ENCODE assay signal across 1 cellular context in genomic region chr15:74390552-74391288, GRCh38.
TF ChIP-seq lines count a peak whose summit lies in the region.

No MANE protein-coding gene starts in this region.

TF ChIP-seq in K562, 482 proteins besides CTCF, POLR2A, EP300 and RAD21 (continued from another document and continues in another):
- no peak for TF ChIP-seq HINFP (tag; conservative IDR thresholded peaks at IDR 0.05; ENCODE audit: low read depth)
- no peak for TF ChIP-seq RBM14 (IDR thresholded peaks at IDR 0.05; ENCODE audit: borderline replicate concordance, insufficient read depth, low read depth, low read length)
- TF ChIP-seq ZNF655 (CRISPR knock-in tag; IDR thresholded peaks at IDR 0.05) = no peak
- TF ChIP-seq ARID1B (IDR thresholded peaks at IDR 0.05) = peak; percentile 39; the same call in 1 of the 2 replicates
- TF ChIP-seq POLR2AphosphoS5 (IDR thresholded peaks at IDR 0.05; ENCODE audit: control insufficient read depth, insufficient read depth, low read depth, low read length) = no peak
- no peak for TF ChIP-seq GTF3C2 (IDR thresholded peaks at IDR 0.05; ENCODE audit: borderline replicate concordance, extremely low read depth, insufficient read length)
- TF ChIP-seq NFIC (IDR thresholded peaks at IDR 0.05) = no peak
- no peak for TF ChIP-seq FIP1L1 (IDR thresholded peaks at IDR 0.05; ENCODE audit: low read depth, low read length, poor library complexity, severe bottlenecking)
- TF ChIP-seq SNIP1 (IDR thresholded peaks at IDR 0.05; ENCODE audit: low read depth) = no peak
- no peak for TF ChIP-seq ASH1L (IDR thresholded peaks at IDR 0.05; ENCODE audit: borderline replicate concordance, low read depth, partially characterized antibody)
- peak; percentile 53; the same call in 1 of the 2 replicates for TF ChIP-seq SMARCE1 (IDR thresholded peaks at IDR 0.05)
- TF ChIP-seq CBFA2T3 (IDR thresholded peaks at IDR 0.05) = peak; percentile 40; the same call in 1 of the 2 replicates
- no peak for TF ChIP-seq GTF2A2 (tag; IDR thresholded peaks at IDR 0.05)
- TF ChIP-seq DDX20 (tag; IDR thresholded peaks at IDR 0.05; ENCODE audit: low read depth) = no peak
- no peak for TF ChIP-seq KAT7 (CRISPR knock-in tag; IDR thresholded peaks at IDR 0.05; ENCODE audit: borderline replicate concordance)
- TF ChIP-seq CBX1 (IDR thresholded peaks at IDR 0.05; ENCODE audit: low read depth) = no peak
- no peak for TF ChIP-seq CBX2 (IDR thresholded peaks at IDR 0.05; ENCODE audit: insufficient read depth, low read length, poor library complexity, severe bottlenecking)
- TF ChIP-seq PYGO2 (tag; IDR thresholded peaks at IDR 0.05) = no peak
- no peak for TF ChIP-seq ZNF830 (CRISPR knock-in tag; IDR thresholded peaks at IDR 0.05)
- TF ChIP-seq FOXJ2 (tag; IDR thresholded peaks at IDR 0.05) = no peak
- TF ChIP-seq ZFX (CRISPR knock-in tag; IDR thresholded peaks at IDR 0.05) = no peak
- no peak for TF ChIP-seq TFAM (CRISPR knock-in tag; conservative IDR thresholded peaks at IDR 0.05)
- no peak for TF ChIP-seq KLF10 (CRISPR knock-in tag; IDR thresholded peaks at IDR 0.05)
- TF ChIP-seq SIN3A (IDR thresholded peaks at IDR 0.05; ENCODE audit: borderline replicate concordance in 2 of 2, control insufficient read depth in 1 of 2, low read depth in 2 of 2, low read length in 2 of 2) = no peak
- TF ChIP-seq ZBTB11 (CRISPR knock-in tag; IDR thresholded peaks at IDR 0.05) = no peak
- TF ChIP-seq RUNX1 (IDR thresholded peaks at IDR 0.05; ENCODE audit: low read depth) = no peak
- no peak for TF ChIP-seq ZMIZ1 (IDR thresholded peaks at IDR 0.05; ENCODE audit: low read depth in 2 of 2, low read length in 2 of 2)
- no peak for TF ChIP-seq ETS1 (conservative IDR thresholded peaks at IDR 0.05; ENCODE audit: control insufficient read depth, low read depth, low read length)
- TF ChIP-seq MIER1 (IDR thresholded peaks at IDR 0.05; ENCODE audit: low read depth) = no peak
- no peak for TF ChIP-seq KDM2B (CRISPR knock-in tag; IDR thresholded peaks at IDR 0.05)
- no peak for TF ChIP-seq BACH1 (tag; IDR thresholded peaks at IDR 0.05)
- peak in 1 of 2 experiments; percentile 42 for TF ChIP-seq AFF1 (IDR thresholded peaks at IDR 0.05; ENCODE audit: low read depth in 1 of 2, partially characterized antibody in 2 of 2)
- no peak for TF ChIP-seq CHD2 (IDR thresholded peaks at IDR 0.05; ENCODE audit: low read depth, low read length)
- TF ChIP-seq ETV6 (IDR thresholded peaks at IDR 0.05; ENCODE audit: borderline replicate concordance in 1 of 2, low read depth in 2 of 2, low read length in 1 of 2) = no peak
- no peak for TF ChIP-seq ETV6 (CRISPR knock-in tag; IDR thresholded peaks at IDR 0.05; ENCODE audit: borderline replicate concordance)
- no peak for TF ChIP-seq GTF2E2 (tag; IDR thresholded peaks at IDR 0.05)
- no peak for TF ChIP-seq ARHGAP35 (IDR thresholded peaks at IDR 0.05; ENCODE audit: partially characterized antibody)
- TF ChIP-seq ETV5 (CRISPR knock-in tag; IDR thresholded peaks at IDR 0.05; ENCODE audit: low read depth) = no peak
- no peak for TF ChIP-seq ILF3 (IDR thresholded peaks at IDR 0.05; ENCODE audit: borderline replicate concordance)
- TF ChIP-seq TEAD2 (tag; IDR thresholded peaks at IDR 0.05) = peak; percentile 6; the same call in 1 of the 2 replicates
- no peak for TF ChIP-seq ZZZ3 (IDR thresholded peaks at IDR 0.05)
- TF ChIP-seq ZFP30 (CRISPR knock-in tag; IDR thresholded peaks at IDR 0.05; ENCODE audit: borderline replicate concordance) = no peak
- TF ChIP-seq ZNF668 (CRISPR knock-in tag; IDR thresholded peaks at IDR 0.05) = 0 out of 2 replicates have a peak, but pooled peaks have one; percentile 29
- no peak for TF ChIP-seq ZKSCAN8 (CRISPR knock-in tag; IDR thresholded peaks at IDR 0.05)
- no peak for TF ChIP-seq TGIF2 (CRISPR knock-in tag; IDR thresholded peaks at IDR 0.05)
- TF ChIP-seq MTA3 (IDR thresholded peaks at IDR 0.05; ENCODE audit: borderline replicate concordance) = 0 out of 2 replicates have a peak, but pooled peaks have one; percentile 36
- TF ChIP-seq ZNF449 (CRISPR knock-in tag; IDR thresholded peaks at IDR 0.05) = no peak
- no peak for TF ChIP-seq XRCC3 (IDR thresholded peaks at IDR 0.05)
- no peak for TF ChIP-seq ZNF175 (CRISPR knock-in tag; IDR thresholded peaks at IDR 0.05; ENCODE audit: low read depth)
